In genomic region chr19:51108805-51109146, GRCh38 we compare ENCODE assay signal across 8 cellular contexts. TPM values are rescaled to one million over a fixed set of nuclear protein-coding genes. Genes with fewer than 3 reads are reported as not detected.
DNase-seq lines count a peak whose midpoint lies in the region; ATAC-seq, FAIRE-seq and TF ChIP-seq lines count a peak whose summit lies in the region.

No MANE protein-coding gene starts in this region.

- H3K4me3 ChIP-seq in AG09309 (ENCODE audit: control insufficient read depth, low read depth, low read length) (peak overlapping the region; percentile 92), GM12878 (peak overlapping the region; percentile 71), right lobe of liver (peak overlapping the region; percentile 71 to 94 (median 73))

- peak overlapping the region; percentile 91 for H3K27ac Mint-ChIP-seq in type B pancreatic cell

- no peak overlapping the region for H3K27ac ChIP-seq in GM12878 (ENCODE audit: control insufficient read depth, insufficient read depth)
- H3K27ac ChIP-seq in right lobe of liver, result peak overlapping the region in 1 of 3 donors; percentile 11

- peaks cover 15% of the 10 kb centered on the region for H3K79me2 ChIP-seq in GM12878 (ENCODE audit: control insufficient read depth, insufficient read depth, low read length)

- no peak for TF ChIP-seq RAD21 in GM12878 (IDR thresholded peaks at IDR 0.05; ENCODE audit: insufficient read depth, low read depth, low read length)

- FAIRE-seq in GM12878 (lab: Jason Lieb, UNC), result no peak

- RAD21 ChIA-PET in GM12878 (lab: Charles Lee; ENCODE audit: unreplicated experiment), result no interaction called here

- DNase-seq in AG09309 (ENCODE audit: low read depth) (no peak), GM12878 (ENCODE audit: low read depth, low spot score) (no peak), right lobe of liver (no peak), type B pancreatic cell (ENCODE audit: extremely low spot score, unreplicated experiment) (no peak), H4 (ENCODE audit: low spot score) (no peak), NK-92 (lab: John Stamatoyannopoulos, UW; ENCODE audit: unreplicated experiment) (no peak)

- H3K27me3 ChIP-seq in GM12878 (replicated peaks in 1 of 2; ENCODE audit: control insufficient read depth in 2 of 2, insufficient read depth in 2 of 2, low read length in 1 of 2), result no peaks in the 10 kb centered on the region
- H3K27me3 ChIP-seq in right lobe of liver, result no peaks in the 10 kb centered on the region

- no TSS peak for BruUV-seq in GM12878 (replicated peaks; lab: Mats Ljungman, UMichigan)

- CTCF ChIA-PET in GM12878 (lab: Yijun Ruan, JAX), result interaction anchor here (0.6 to 1.9 kb wide), 6 partner anchors 12 to 796 kb away, joined by 3 to 12 read pairs (median 3); partner anchors contain the start of gene ZNF649

- no peaks in the 10 kb centered on the region for H4K20me1 ChIP-seq in GM12878 (ENCODE audit: control insufficient read depth, insufficient read depth)

- TF ChIP-seq CTCF in AG09309 (IDR thresholded peaks at IDR 0.05; ENCODE audit: control insufficient read depth, insufficient read depth, low read depth, low read length, missing control alignments) (no peak), GM12878 (IDR thresholded peaks at IDR 0.05 in 2 of 3, conservative IDR thresholded peaks at IDR 0.05 in 1 of 3; ENCODE audit: control insufficient read depth in 2 of 3, extremely low read depth in 1 of 3, insufficient read depth in 1 of 3, low read depth in 3 of 3, low read length in 3 of 3) (no peak), right lobe of liver (IDR thresholded peaks at IDR 0.05) (no peak), type B pancreatic cell (conservative IDR thresholded peaks at IDR 0.05) (no peak)

- peak overlapping the region; percentile 94 for H3K4me3 Mint-ChIP-seq in type B pancreatic cell

- POLR2A ChIA-PET in GM12878 (lab: Charles Lee), result interaction anchor here (0.6 kb wide), 1 partner anchor 1536 kb away, joined by 3 read pairs; no protein-coding TSS in a partner anchor

- peaks cover 7% of the 10 kb centered on the region for H3K27me3 Mint-ChIP-seq in type B pancreatic cell

- 16% methylated on average over 15 of the region's 15 CpGs for WGBS in GM12878 (ENCODE audit: insufficient coverage, insufficient replicate concordance, low lambda C conversion rate, missing lambda C conversion rate)
- WGBS in right lobe of liver (ENCODE audit: insufficient coverage, low coverage, low lambda C conversion rate, missing lambda C conversion rate), result 0% methylated on average over 6 of the region's 15 CpGs

- TF ChIP-seq POLR2A in GM12878 (IDR thresholded peaks at IDR 0.05; ENCODE audit: low read depth, low read length) (no peak), right lobe of liver (IDR thresholded peaks at IDR 0.05) (no peak)

- H3K4me2 ChIP-seq in GM12878 (ENCODE audit: control insufficient read depth, insufficient read depth), result peak overlapping the region; percentile 19; the same call in 1 of the 2 replicates

- SMC1A ChIA-PET in GM12878 (lab: Charles Lee; ENCODE audit: uncharacterized antibody, unreplicated experiment), result no interaction called here

- H3K9me3 ChIP-seq in GM12878 (replicated peaks; ENCODE audit: control insufficient read depth, insufficient read depth, low read length), result no peaks in the 10 kb centered on the region
- no peaks in the 10 kb centered on the region for H3K9me3 ChIP-seq in right lobe of liver

- intact Hi-C loops in GM12878 (cut with micrococcal nuclease; ENCODE audit: unreplicated experiment), result no loop called here
- intact Hi-C loops in right lobe of liver (cut with DNase I), result loop anchor here in 1 of 2 donors (5.0 kb wide), 1 partner anchor 484 kb away; no protein-coding TSS in a partner anchor

- H3K4me1 ChIP-seq in GM12878 (ENCODE audit: control insufficient read depth, insufficient read depth, low read length), result no peaks in the 10 kb centered on the region
- H3K4me1 ChIP-seq in right lobe of liver, result peaks cover 0 to 12% (median 6%) of the 10 kb centered on the region in 4 donors

- ATAC-seq in GM19395 (IDR thresholded peaks at IDR 0.05; ENCODE audit: unreplicated experiment) (peak; percentile 34), HG03460 (IDR thresholded peaks at IDR 0.05; ENCODE audit: unreplicated experiment) (peak; percentile 32), GM12878 (peak; percentile 47), right lobe of liver (peak; percentile 31 to 60 (median 38))

- peak overlapping the region; percentile 92 for H2AFZ ChIP-seq in GM12878 (ENCODE audit: control insufficient read depth, low read depth, low read length)

- peaks cover 2% of the 10 kb centered on the region in 2 experiments; a peak in 3 of 4 replicates for H3K36me3 ChIP-seq in GM12878 (ENCODE audit: control insufficient read depth in 2 of 2, insufficient read depth in 2 of 2, low read length in 1 of 2)
- peaks cover 0 to 5% (median 0%) of the 10 kb centered on the region in 4 donors for H3K36me3 ChIP-seq in right lobe of liver

- peaks cover 4% of the 10 kb centered on the region for H3K36me3 Mint-ChIP-seq in type B pancreatic cell

- no peak overlapping the region for H3K9ac ChIP-seq in GM12878 (ENCODE audit: control insufficient read depth, insufficient read depth, low read length)

- H3K4me1 Mint-ChIP-seq in type B pancreatic cell (ENCODE audit: unreplicated experiment), result peaks cover 12% of the 10 kb centered on the region

- no peaks in the 10 kb centered on the region for H3K9me3 Mint-ChIP-seq in type B pancreatic cell

- no peak for TF ChIP-seq EP300 in GM12878 (IDR thresholded peaks at IDR 0.05; ENCODE audit: borderline replicate concordance in 1 of 2, control insufficient read depth in 1 of 2, low read depth in 2 of 2, low read length in 2 of 2)

- in situ Hi-C loops in GM12878 (cut with MboI), result loop anchor here (10.0 kb wide), 1 partner anchor 1084 kb away; the partner anchor contains the start of genes VRK3 and ZNF473

RNA-seq across cellular contexts. Expression of gene CTU1, which starts 0.6 kb away (rescaled TPM):
- total RNA-seq in GM12878 (2013; cell fraction: nucleolus; rRNA removed), result 7.2 and 9.4 TPM in 2 replicates
- total RNA-seq in GM12878 (2014; rRNA removed) (6.2 and 8.9 TPM in 2 replicates), GM12878 (2014; rRNA removed; fragmentation: Illumina TruSeq; extraction: Trizol) (0.51 and 0.54 TPM in 2 replicates), GM12878 (2021) (9.9 and 10.5 TPM in 2 replicates), right lobe of liver (1 to 10 TPM; 3.3 to 6.4 (median 3.9) TPM), type B pancreatic cell (ENCODE audit: low replicate concordance) (8.4 and 9.3 TPM in 2 replicates)
- 0.58 TPM for polyA plus RNA-seq in GM12878 (2011; ENCODE audit: low read depth)
- polyA plus RNA-seq in GM12878 (2011; rRNA removed) (1.4 and 3.0 TPM in 2 replicates), GM12878 (2014; fragmentation: Illumina TruSeq; extraction: Trizol) (0.59 and 0.71 TPM in 2 replicates), GM12878 (2014; fragmentation: Nextera tagmentation; extraction: Ambion mirVana) (under 1 TPM in 1 of 2 experiments, not detected in 1; 0.02 TPM), GM12878 (2014; rRNA removed) (5.8 and 8.1 TPM in 2 replicates), GM12878 (2016; fragmentation: Nextera tagmentation; extraction: Ambion mirVana) (1 to 10 TPM in 1 of 2 experiments, under 1 TPM in 1; 0.28 to 3.6 TPM)
- 4.7 and 7.6 TPM in 2 replicates for polyA plus RNA-seq in GM12878 (2011; cell fraction: cytosol; rRNA removed)
- 25.5 and 26.3 TPM in 2 replicates for polyA plus RNA-seq in GM12878 (2011; cell fraction: nucleus; rRNA removed)
- polyA plus RNA-seq in GM12878 (2012), result 2.8 and 4.3 TPM in 2 replicates
- 1.3 and 2.1 TPM in 2 replicates for polyA minus RNA-seq in GM12878 (2011; rRNA and poly(A)+ RNA removed)
- polyA minus RNA-seq in GM12878 (2011; cell fraction: cytosol; rRNA and poly(A)+ RNA removed), result 2.4 and 2.9 TPM in 2 replicates
- polyA minus RNA-seq in GM12878 (2011; cell fraction: nucleus; rRNA and poly(A)+ RNA removed), result 3.6 and 5.5 TPM in 2 replicates
- total RNA-seq in H4 (2014; rRNA removed; shearing (Covaris generic)), result 2.8 and 6.0 TPM in 2 replicates

RNA-seq across cellular contexts. Expression of gene SIGLEC9, which starts 15.9 kb away (rescaled TPM):
- total RNA-seq in GM12878 (2013; cell fraction: nucleolus; rRNA removed), result not detected in 2 replicates
- total RNA-seq in GM12878 (2014; rRNA removed) (not detected in 2 replicates), GM12878 (2014; rRNA removed; fragmentation: Illumina TruSeq; extraction: Trizol) (not detected in 2 replicates), GM12878 (2021) (not detected in 2 replicates), right lobe of liver (1 to 10 TPM; 3.8 to 7.9 (median 4.1) TPM), type B pancreatic cell (ENCODE audit: low replicate concordance) (not detected in 2 replicates)
- not detected for polyA plus RNA-seq in GM12878 (2011; ENCODE audit: low read depth)
- polyA plus RNA-seq in GM12878 (2011; rRNA removed) (0.10 TPM in 2 replicates), GM12878 (2014; fragmentation: Illumina TruSeq; extraction: Trizol) (not detected in 2 replicates), GM12878 (2014; fragmentation: Nextera tagmentation; extraction: Ambion mirVana) (not detected), GM12878 (2014; rRNA removed) (not detected in 2 replicates), GM12878 (2016; fragmentation: Nextera tagmentation; extraction: Ambion mirVana) (not detected)
- 0.03 and 0.05 TPM in 2 replicates for polyA plus RNA-seq in GM12878 (2011; cell fraction: cytosol; rRNA removed)
- 0.07 and 0.30 TPM in 2 replicates for polyA plus RNA-seq in GM12878 (2011; cell fraction: nucleus; rRNA removed)
- polyA plus RNA-seq in GM12878 (2012), result not detected in 2 replicates
- polyA minus RNA-seq in GM12878 (2011; rRNA and poly(A)+ RNA removed), result 0.21 TPM in 1 of 2 replicates, not detected in the other
- not detected in 2 replicates for polyA minus RNA-seq in GM12878 (2011; cell fraction: cytosol; rRNA and poly(A)+ RNA removed)
- not detected in 2 replicates for polyA minus RNA-seq in GM12878 (2011; cell fraction: nucleus; rRNA and poly(A)+ RNA removed)
- not detected in 2 replicates for total RNA-seq in H4 (2014; rRNA removed; shearing (Covaris generic))

RNA-seq across cellular contexts. Expression of gene KLK14, which starts 26.1 kb away (rescaled TPM):
- not detected in 2 replicates for total RNA-seq in GM12878 (2013; cell fraction: nucleolus; rRNA removed)
- not detected in 2 replicates for total RNA-seq in GM12878 (2014; rRNA removed)
- total RNA-seq in GM12878 (2014; rRNA removed; fragmentation: Illumina TruSeq; extraction: Trizol), result not detected in 2 replicates
- not detected in 2 replicates for total RNA-seq in GM12878 (2021)
- not detected for polyA plus RNA-seq in GM12878 (2011; ENCODE audit: low read depth)
- polyA plus RNA-seq in GM12878 (2011; rRNA removed), result not detected in 2 replicates
- not detected in 2 replicates for polyA plus RNA-seq in GM12878 (2011; cell fraction: cytosol; rRNA removed)
- 0.19 and 0.44 TPM in 2 replicates for polyA plus RNA-seq in GM12878 (2011; cell fraction: nucleus; rRNA removed)
- polyA plus RNA-seq in GM12878 (2012), result 0.13 and 0.39 TPM in 2 replicates
- polyA plus RNA-seq in GM12878 (2014; fragmentation: Illumina TruSeq; extraction: Trizol), result not detected in 2 replicates
- not detected for polyA plus RNA-seq in GM12878 (2014; fragmentation: Nextera tagmentation; extraction: Ambion mirVana)
- polyA plus RNA-seq in GM12878 (2014; rRNA removed), result 0.10 TPM in 1 of 2 replicates, not detected in the other
- polyA plus RNA-seq in GM12878 (2016; fragmentation: Nextera tagmentation; extraction: Ambion mirVana), result not detected
- not detected in 2 replicates for polyA minus RNA-seq in GM12878 (2011; rRNA and poly(A)+ RNA removed)
- polyA minus RNA-seq in GM12878 (2011; cell fraction: cytosol; rRNA and poly(A)+ RNA removed), result not detected in 2 replicates
- polyA minus RNA-seq in GM12878 (2011; cell fraction: nucleus; rRNA and poly(A)+ RNA removed), result not detected in 2 replicates
- total RNA-seq in right lobe of liver, result under 1 TPM in 2 of 6 experiments, not detected in 4; 0.17 to 0.18 TPM
- 0.29 and 0.43 TPM in 2 replicates for total RNA-seq in type B pancreatic cell (ENCODE audit: low replicate concordance)
- not detected in 2 replicates for total RNA-seq in H4 (2014; rRNA removed; shearing (Covaris generic))

RNA-seq across cellular contexts. Expression of gene SIGLEC7, which starts 33.3 kb away (rescaled TPM):
- total RNA-seq in GM12878 (2013; cell fraction: nucleolus; rRNA removed), result not detected in 2 replicates
- total RNA-seq in GM12878 (2014; rRNA removed) (not detected in 2 replicates), GM12878 (2014; rRNA removed; fragmentation: Illumina TruSeq; extraction: Trizol) (not detected in 2 replicates), GM12878 (2021) (not detected in 2 replicates), right lobe of liver (1 to 10 TPM; 2.4 to 7.3 (median 3.9) TPM), type B pancreatic cell (ENCODE audit: low replicate concordance) (not detected in 2 replicates)
- polyA plus RNA-seq in GM12878 (2011; ENCODE audit: low read depth), result not detected
- polyA plus RNA-seq in GM12878 (2011; rRNA removed) (0.06 and 0.15 TPM in 2 replicates), GM12878 (2014; fragmentation: Illumina TruSeq; extraction: Trizol) (not detected in 2 replicates), GM12878 (2014; fragmentation: Nextera tagmentation; extraction: Ambion mirVana) (not detected), GM12878 (2014; rRNA removed) (not detected in 2 replicates), GM12878 (2016; fragmentation: Nextera tagmentation; extraction: Ambion mirVana) (not detected)
- 0.07 and 0.18 TPM in 2 replicates for polyA plus RNA-seq in GM12878 (2011; cell fraction: cytosol; rRNA removed)
- 0.18 and 0.21 TPM in 2 replicates for polyA plus RNA-seq in GM12878 (2011; cell fraction: nucleus; rRNA removed)
- polyA plus RNA-seq in GM12878 (2012), result not detected in 2 replicates
- not detected in 2 replicates for polyA minus RNA-seq in GM12878 (2011; rRNA and poly(A)+ RNA removed)
- polyA minus RNA-seq in GM12878 (2011; cell fraction: cytosol; rRNA and poly(A)+ RNA removed), result not detected in 2 replicates
- polyA minus RNA-seq in GM12878 (2011; cell fraction: nucleus; rRNA and poly(A)+ RNA removed), result not detected in 2 replicates
- not detected in 2 replicates for total RNA-seq in H4 (2014; rRNA removed; shearing (Covaris generic))

RNA-seq across cellular contexts. Expression of gene KLK13, which starts 43.9 kb away (rescaled TPM):
- not detected in 2 replicates for total RNA-seq in GM12878 (2013; cell fraction: nucleolus; rRNA removed)
- total RNA-seq in GM12878 (2014; rRNA removed) (not detected in 2 replicates), GM12878 (2014; rRNA removed; fragmentation: Illumina TruSeq; extraction: Trizol) (not detected in 2 replicates), GM12878 (2021) (not detected in 2 replicates), right lobe of liver (not detected), type B pancreatic cell (ENCODE audit: low replicate concordance) (1.5 and 4.7 TPM in 2 replicates)
- polyA plus RNA-seq in GM12878 (2011; ENCODE audit: low read depth), result not detected
- polyA plus RNA-seq in GM12878 (2011; rRNA removed) (not detected in 2 replicates), GM12878 (2014; fragmentation: Illumina TruSeq; extraction: Trizol) (not detected in 2 replicates), GM12878 (2014; fragmentation: Nextera tagmentation; extraction: Ambion mirVana) (not detected), GM12878 (2014; rRNA removed) (not detected in 2 replicates), GM12878 (2016; fragmentation: Nextera tagmentation; extraction: Ambion mirVana) (not detected)
- polyA plus RNA-seq in GM12878 (2011; cell fraction: cytosol; rRNA removed), result not detected in 2 replicates
- not detected in 2 replicates for polyA plus RNA-seq in GM12878 (2011; cell fraction: nucleus; rRNA removed)
- polyA plus RNA-seq in GM12878 (2012), result not detected in 2 replicates
- not detected in 2 replicates for polyA minus RNA-seq in GM12878 (2011; rRNA and poly(A)+ RNA removed)
- polyA minus RNA-seq in GM12878 (2011; cell fraction: cytosol; rRNA and poly(A)+ RNA removed), result not detected in 2 replicates
- not detected in 2 replicates for polyA minus RNA-seq in GM12878 (2011; cell fraction: nucleus; rRNA and poly(A)+ RNA removed)
- total RNA-seq in H4 (2014; rRNA removed; shearing (Covaris generic)), result not detected in 2 replicates
